In the genomic region with DNA sequence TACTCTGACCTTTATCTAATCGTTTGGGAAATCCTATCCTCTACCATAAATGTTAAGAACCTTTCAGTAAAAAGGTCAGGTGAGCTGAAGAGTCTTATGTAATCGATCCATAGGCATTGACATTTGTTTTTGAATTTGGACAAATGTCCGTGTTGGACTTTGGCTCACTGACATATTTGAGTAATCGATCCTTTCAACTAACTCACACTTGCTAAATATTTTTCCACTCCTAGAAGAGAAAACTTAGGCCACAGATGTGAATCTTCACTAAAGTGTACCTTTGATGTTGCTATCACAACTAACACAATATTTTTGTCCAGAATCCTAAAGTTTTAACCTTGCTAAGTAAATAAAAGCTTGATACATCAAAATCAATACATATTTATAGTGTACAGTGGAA, we compare ENCODE assay signal across 1 cellular context.
A peak's percentile ranks its signal among the peaks of the same experiment; 100 is the strongest.
TF ChIP-seq lines count a peak whose summit lies in the region.

No MANE protein-coding gene starts in this region.

TF ChIP-seq in HepG2, 621 proteins besides CTCF, POLR2A, EP300 and RAD21 (continued from another document and continues in another):
- TF ChIP-seq, protein P1, sequence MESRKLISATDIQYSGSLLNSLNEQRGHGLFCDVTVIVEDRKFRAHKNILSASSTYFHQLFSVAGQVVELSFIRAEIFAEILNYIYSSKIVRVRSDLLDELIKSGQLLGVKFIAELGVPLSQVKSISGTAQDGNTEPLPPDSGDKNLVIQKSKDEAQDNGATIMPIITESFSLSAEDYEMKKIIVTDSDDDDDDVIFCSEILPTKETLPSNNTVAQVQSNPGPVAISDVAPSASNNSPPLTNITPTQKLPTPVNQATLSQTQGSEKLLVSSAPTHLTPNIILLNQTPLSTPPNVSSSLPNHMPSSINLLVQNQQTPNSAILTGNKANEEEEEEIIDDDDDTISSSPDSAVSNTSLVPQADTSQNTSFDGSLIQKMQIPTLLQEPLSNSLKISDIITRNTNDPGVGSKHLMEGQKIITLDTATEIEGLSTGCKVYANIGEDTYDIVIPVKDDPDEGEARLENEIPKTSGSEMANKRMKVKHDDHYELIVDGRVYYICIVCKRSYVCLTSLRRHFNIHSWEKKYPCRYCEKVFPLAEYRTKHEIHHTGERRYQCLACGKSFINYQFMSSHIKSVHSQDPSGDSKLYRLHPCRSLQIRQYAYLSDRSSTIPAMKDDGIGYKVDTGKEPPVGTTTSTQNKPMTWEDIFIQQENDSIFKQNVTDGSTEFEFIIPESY (CRISPR knock-in tag; IDR thresholded peaks at IDR 0.05) = no peak
- TF ChIP-seq ZNF484 (CRISPR knock-in tag; IDR thresholded peaks at IDR 0.05; ENCODE audit: borderline replicate concordance, low read depth) (no peak), BCLAF1 (IDR thresholded peaks at IDR 0.05) (no peak), NFYB (CRISPR knock-in tag; IDR thresholded peaks at IDR 0.05) (no peak), RFX5 (IDR thresholded peaks at IDR 0.05; ENCODE audit: low read depth, low read length) (no peak), ZNF431 (CRISPR knock-in tag; IDR thresholded peaks at IDR 0.05; ENCODE audit: borderline replicate concordance, low read depth) (no peak; the same call in 1 of the 2 replicates), ZMAT5 (CRISPR knock-in tag; IDR thresholded peaks at IDR 0.05; ENCODE audit: borderline replicate concordance, low read depth) (no peak), ZBTB25 (CRISPR knock-in tag; IDR thresholded peaks at IDR 0.05) (0 out of 2 replicates have a peak, but pooled peaks have one; percentile 29), SYNCRIP (IDR thresholded peaks at IDR 0.05; ENCODE audit: insufficient read depth, low read depth, low read length) (no peak), IRF1 (CRISPR knock-in tag; IDR thresholded peaks at IDR 0.05; ENCODE audit: low read depth) (no peak), EEA1 (CRISPR knock-in tag; IDR thresholded peaks at IDR 0.05; ENCODE audit: borderline replicate concordance) (no peak), ZFP90 (CRISPR knock-in tag; IDR thresholded peaks at IDR 0.05; ENCODE audit: borderline replicate concordance) (no peak), ZSCAN25 (CRISPR knock-in tag; IDR thresholded peaks at IDR 0.05) (no peak), MZF1 (CRISPR knock-in tag; IDR thresholded peaks at IDR 0.05; ENCODE audit: borderline replicate concordance) (no peak), THYN1 (CRISPR knock-in tag; IDR thresholded peaks at IDR 0.05; ENCODE audit: borderline replicate concordance, low read depth) (no peak), ZNF354B (CRISPR knock-in tag; IDR thresholded peaks at IDR 0.05) (no peak), ZNF264 (CRISPR knock-in tag; IDR thresholded peaks at IDR 0.05) (peak; percentile 77; the same call in 1 of the 2 replicates), PITX1 (CRISPR knock-in tag; IDR thresholded peaks at IDR 0.05) (peak; percentile 73), ZNF652 (CRISPR knock-in tag; IDR thresholded peaks at IDR 0.05; ENCODE audit: borderline replicate concordance, low read depth) (0 out of 2 replicates have a peak, but pooled peaks have one; percentile 11), KDM5A (IDR thresholded peaks at IDR 0.05; ENCODE audit: borderline replicate concordance, low read length) (no peak), ZNF468 (CRISPR knock-in tag; IDR thresholded peaks at IDR 0.05) (no peak), ZFP36L2 (CRISPR knock-in tag; IDR thresholded peaks at IDR 0.05) (no peak), TBX3 (IDR thresholded peaks at IDR 0.05; ENCODE audit: borderline replicate concordance) (peak; percentile 64; the same call in 1 of the 2 replicates), MAZ (IDR thresholded peaks at IDR 0.05; ENCODE audit: borderline replicate concordance, low read depth, low read length) (no peak), MAZ (CRISPR knock-in tag; IDR thresholded peaks at IDR 0.05; ENCODE audit: low read depth) (no peak), TP53 (CRISPR knock-in tag; conservative IDR thresholded peaks at IDR 0.05) (no peak), FOXM1 (CRISPR knock-in tag; IDR thresholded peaks at IDR 0.05) (no peak), MXI1 (IDR thresholded peaks at IDR 0.05; ENCODE audit: borderline replicate concordance, low read depth, low read length) (no peak), SRSF4 (IDR thresholded peaks at IDR 0.05; ENCODE audit: low read depth, low read length, poor library complexity, severe bottlenecking) (no peak), PREB (CRISPR knock-in tag; IDR thresholded peaks at IDR 0.05) (no peak), GATAD2A (CRISPR knock-in tag; IDR thresholded peaks at IDR 0.05) (peak; percentile 99), DMAP1 (CRISPR knock-in tag; IDR thresholded peaks at IDR 0.05) (no peak), SMARCC2 (IDR thresholded peaks at IDR 0.05) (peak; percentile 63; the same call in 1 of the 2 replicates), MTF2 (CRISPR knock-in tag; IDR thresholded peaks at IDR 0.05; ENCODE audit: borderline replicate concordance) (no peak), IKZF1 (IDR thresholded peaks at IDR 0.05) (no peak), ZNF121 (CRISPR knock-in tag; IDR thresholded peaks at IDR 0.05) (no peak), ZNF564 (CRISPR knock-in tag; IDR thresholded peaks at IDR 0.05) (peak; percentile 46; the same call in 1 of the 2 replicates), ZNF331 (CRISPR knock-in tag; IDR thresholded peaks at IDR 0.05) (peak; percentile 69; the same call in 1 of the 2 replicates), DR1 (CRISPR knock-in tag; IDR thresholded peaks at IDR 0.05) (no peak), ZNF777 (CRISPR knock-in tag; IDR thresholded peaks at IDR 0.05) (no peak), ZNF589 (CRISPR knock-in tag; conservative IDR thresholded peaks at IDR 0.05) (no peak), JARID2 (CRISPR knock-in tag; IDR thresholded peaks at IDR 0.05; ENCODE audit: insufficient replicate concordance) (no peak), POLR2G (IDR thresholded peaks at IDR 0.05; ENCODE audit: low read depth, low read length) (no peak), PHF5A (CRISPR knock-in tag; IDR thresholded peaks at IDR 0.05; ENCODE audit: low read depth, unreplicated experiment) (no peak)
- TF ChIP-seq, protein P2, sequence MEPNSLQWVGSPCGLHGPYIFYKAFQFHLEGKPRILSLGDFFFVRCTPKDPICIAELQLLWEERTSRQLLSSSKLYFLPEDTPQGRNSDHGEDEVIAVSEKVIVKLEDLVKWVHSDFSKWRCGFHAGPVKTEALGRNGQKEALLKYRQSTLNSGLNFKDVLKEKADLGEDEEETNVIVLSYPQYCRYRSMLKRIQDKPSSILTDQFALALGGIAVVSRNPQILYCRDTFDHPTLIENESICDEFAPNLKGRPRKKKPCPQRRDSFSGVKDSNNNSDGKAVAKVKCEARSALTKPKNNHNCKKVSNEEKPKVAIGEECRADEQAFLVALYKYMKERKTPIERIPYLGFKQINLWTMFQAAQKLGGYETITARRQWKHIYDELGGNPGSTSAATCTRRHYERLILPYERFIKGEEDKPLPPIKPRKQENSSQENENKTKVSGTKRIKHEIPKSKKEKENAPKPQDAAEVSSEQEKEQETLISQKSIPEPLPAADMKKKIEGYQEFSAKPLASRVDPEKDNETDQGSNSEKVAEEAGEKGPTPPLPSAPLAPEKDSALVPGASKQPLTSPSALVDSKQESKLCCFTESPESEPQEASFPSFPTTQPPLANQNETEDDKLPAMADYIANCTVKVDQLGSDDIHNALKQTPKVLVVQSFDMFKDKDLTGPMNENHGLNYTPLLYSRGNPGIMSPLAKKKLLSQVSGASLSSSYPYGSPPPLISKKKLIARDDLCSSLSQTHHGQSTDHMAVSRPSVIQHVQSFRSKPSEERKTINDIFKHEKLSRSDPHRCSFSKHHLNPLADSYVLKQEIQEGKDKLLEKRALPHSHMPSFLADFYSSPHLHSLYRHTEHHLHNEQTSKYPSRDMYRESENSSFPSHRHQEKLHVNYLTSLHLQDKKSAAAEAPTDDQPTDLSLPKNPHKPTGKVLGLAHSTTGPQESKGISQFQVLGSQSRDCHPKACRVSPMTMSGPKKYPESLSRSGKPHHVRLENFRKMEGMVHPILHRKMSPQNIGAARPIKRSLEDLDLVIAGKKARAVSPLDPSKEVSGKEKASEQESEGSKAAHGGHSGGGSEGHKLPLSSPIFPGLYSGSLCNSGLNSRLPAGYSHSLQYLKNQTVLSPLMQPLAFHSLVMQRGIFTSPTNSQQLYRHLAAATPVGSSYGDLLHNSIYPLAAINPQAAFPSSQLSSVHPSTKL (CRISPR knock-in tag; IDR thresholded peaks at IDR 0.05) = peak; percentile 97
- TF ChIP-seq, protein P3, sequence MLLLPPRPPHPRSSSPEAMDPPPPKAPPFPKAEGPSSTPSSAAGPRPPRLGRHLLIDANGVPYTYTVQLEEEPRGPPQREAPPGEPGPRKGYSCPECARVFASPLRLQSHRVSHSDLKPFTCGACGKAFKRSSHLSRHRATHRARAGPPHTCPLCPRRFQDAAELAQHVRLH (CRISPR knock-in tag; IDR thresholded peaks at IDR 0.05; ENCODE audit: borderline replicate concordance, low read depth) = no peak
- TF ChIP-seq, protein P4, sequence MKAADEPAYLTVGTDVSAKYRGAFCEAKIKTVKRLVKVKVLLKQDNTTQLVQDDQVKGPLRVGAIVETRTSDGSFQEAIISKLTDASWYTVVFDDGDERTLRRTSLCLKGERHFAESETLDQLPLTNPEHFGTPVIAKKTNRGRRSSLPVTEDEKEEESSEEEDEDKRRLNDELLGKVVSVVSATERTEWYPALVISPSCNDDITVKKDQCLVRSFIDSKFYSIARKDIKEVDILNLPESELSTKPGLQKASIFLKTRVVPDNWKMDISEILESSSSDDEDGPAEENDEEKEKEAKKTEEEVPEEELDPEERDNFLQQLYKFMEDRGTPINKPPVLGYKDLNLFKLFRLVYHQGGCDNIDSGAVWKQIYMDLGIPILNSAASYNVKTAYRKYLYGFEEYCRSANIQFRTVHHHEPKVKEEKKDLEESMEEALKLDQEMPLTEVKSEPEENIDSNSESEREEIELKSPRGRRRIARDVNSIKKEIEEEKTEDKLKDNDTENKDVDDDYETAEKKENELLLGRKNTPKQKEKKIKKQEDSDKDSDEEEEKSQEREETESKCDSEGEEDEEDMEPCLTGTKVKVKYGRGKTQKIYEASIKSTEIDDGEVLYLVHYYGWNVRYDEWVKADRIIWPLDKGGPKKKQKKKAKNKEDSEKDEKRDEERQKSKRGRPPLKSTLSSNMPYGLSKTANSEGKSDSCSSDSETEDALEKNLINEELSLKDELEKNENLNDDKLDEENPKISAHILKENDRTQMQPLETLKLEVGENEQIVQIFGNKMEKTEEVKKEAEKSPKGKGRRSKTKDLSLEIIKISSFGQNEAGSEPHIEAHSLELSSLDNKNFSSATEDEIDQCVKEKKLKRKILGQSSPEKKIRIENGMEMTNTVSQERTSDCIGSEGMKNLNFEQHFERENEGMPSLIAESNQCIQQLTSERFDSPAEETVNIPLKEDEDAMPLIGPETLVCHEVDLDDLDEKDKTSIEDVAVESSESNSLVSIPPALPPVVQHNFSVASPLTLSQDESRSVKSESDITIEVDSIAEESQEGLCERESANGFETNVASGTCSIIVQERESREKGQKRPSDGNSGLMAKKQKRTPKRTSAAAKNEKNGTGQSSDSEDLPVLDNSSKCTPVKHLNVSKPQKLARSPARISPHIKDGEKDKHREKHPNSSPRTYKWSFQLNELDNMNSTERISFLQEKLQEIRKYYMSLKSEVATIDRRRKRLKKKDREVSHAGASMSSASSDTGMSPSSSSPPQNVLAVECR (CRISPR knock-in tag; IDR thresholded peaks at IDR 0.05; ENCODE audit: borderline replicate concordance) = peak; percentile 27; the same call in 1 of the 2 replicates
- TF ChIP-seq, protein P5, sequence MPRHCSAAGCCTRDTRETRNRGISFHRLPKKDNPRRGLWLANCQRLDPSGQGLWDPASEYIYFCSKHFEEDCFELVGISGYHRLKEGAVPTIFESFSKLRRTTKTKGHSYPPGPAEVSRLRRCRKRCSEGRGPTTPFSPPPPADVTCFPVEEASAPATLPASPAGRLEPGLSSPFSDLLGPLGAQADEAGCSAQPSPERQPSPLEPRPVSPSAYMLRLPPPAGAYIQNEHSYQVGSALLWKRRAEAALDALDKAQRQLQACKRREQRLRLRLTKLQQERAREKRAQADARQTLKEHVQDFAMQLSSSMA (CRISPR knock-in tag; IDR thresholded peaks at IDR 0.05) = no peak
